In the genomic region with DNA sequence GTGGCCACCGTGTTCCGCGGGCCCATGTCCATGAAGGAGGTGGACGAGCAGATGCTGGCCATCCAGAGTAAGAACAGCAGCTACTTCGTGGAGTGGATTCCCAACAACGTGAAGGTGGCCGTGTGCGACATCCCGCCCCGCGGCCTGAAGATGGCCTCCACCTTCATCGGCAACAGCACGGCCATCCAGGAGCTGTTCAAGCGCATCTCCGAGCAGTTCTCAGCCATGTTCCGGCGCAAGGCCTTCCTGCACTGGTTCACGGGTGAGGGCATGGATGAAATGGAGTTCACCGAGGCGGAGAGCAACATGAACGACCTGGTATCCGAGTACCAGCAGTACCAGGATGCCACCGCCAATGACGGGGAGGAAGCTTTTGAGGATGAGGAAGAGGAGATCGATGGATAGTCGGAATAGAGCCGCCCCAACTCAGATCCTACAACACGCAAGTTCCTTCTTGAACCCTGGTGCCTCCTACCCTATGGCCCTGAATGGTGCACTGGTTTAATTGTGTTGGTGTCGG, we compare ENCODE assay signal across 1 cellular context.
TF ChIP-seq lines count a peak whose summit lies in the region.

No MANE protein-coding gene starts in this region.

TF ChIP-seq in endothelial cell of umbilical vein, 7 proteins besides CTCF, POLR2A, EP300 and RAD21:
- no peak for TF ChIP-seq POLR2AphosphoS5 (IDR thresholded peaks at IDR 0.05; ENCODE audit: insufficient read depth, low read depth, low read length)
